In the genomic region with DNA sequence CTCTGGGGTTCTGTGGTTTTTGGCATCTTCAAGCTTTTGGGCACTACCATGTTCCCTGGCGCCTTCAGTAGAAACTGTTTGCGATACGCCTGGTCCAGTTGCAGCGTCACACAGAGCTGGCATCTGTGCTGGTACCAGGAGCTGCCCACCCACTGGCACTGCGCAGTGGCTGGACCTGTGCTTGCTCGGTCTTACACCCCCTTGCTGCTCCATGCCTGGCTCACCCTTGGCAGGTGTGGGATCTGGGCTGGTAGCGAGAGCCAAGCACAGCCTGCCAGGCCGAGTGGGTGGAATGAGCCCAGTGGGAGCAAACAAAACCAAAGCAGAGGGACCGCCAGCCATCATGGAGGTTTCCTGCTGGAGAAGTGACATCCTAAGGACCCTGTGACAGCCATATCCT, we compare ENCODE assay signal across 26 cellular contexts.
"Had no signal": no experiment of that assay in that cellular context is flagged by ENCODE, and none has a peak within 500 bp of the region (broad histone marks: within the 10 kb centered on the region; RNA-seq: fewer than 3 reads in every experiment).

No MANE protein-coding gene starts in this region.

- H3K36me3 ChIP-seq: ascending aorta, breast epithelium, cardiac muscle cell, colonic mucosa had no signal

- H3K4me3 Mint-ChIP-seq: activated CD4-positive, alpha-beta memory T cell treated with anti-CD3 and anti-CD28 coated beads for 36 hours; activated naive CD4-positive, alpha-beta T cell treated with anti-CD3 and anti-CD28 coated beads, Interleukin-2, amount 10 ng/mL, durations not matched to agents 7 days and 5 days; activated naive CD8-positive, alpha-beta T cell treated with anti-CD3 and anti-CD28 coated beads, Interleukin-2, amount 10 ng/mL, durations not matched to agents 7 days and 5 days; activated T-cell treated with anti-CD3 and anti-CD28 coated beads, Interleukin-2, amount 50 U/mL, for 24 hours; activated T-cell treated with anti-CD3 and anti-CD28 coated beads, Interleukin-2, amount 50 U/mL, for 72 hours; brain; endodermal cell; WTC11 had no signal

- DNase-seq: activated CD4-positive, alpha-beta memory T cell treated with anti-CD3 and anti-CD28 coated beads for 36 hours; activated CD4-positive, alpha-beta T cell treated with anti-CD3 and anti-CD28 coated beads for 1 hour; activated CD4-positive, alpha-beta T cell treated with anti-CD3 and anti-CD28 coated beads for 4 hours; activated CD8-positive, alpha-beta memory T cell treated with anti-CD3 and anti-CD28 coated beads, Interleukin-2, amount 50 U/mL, for 48 hours; activated gamma-delta T cell; activated naive CD4-positive, alpha-beta T cell; activated naive CD4-positive, alpha-beta T cell treated with anti-CD3 and anti-CD28 coated beads, Interleukin-2, amount 10 ng/mL, durations not matched to agents 7 days and 5 days; activated naive CD8-positive, alpha-beta T cell treated with anti-CD3 and anti-CD28 coated beads, Interleukin-2, amount 10 ng/mL, durations not matched to agents 7 days and 5 days; activated T-cell treated with anti-CD3 and anti-CD28 coated beads for 4 hours; activated T-cell treated with anti-CD3 and anti-CD28 coated beads, Interleukin-2, amount 50 U/mL, for 24 hours; activated T-cell treated with anti-CD3 and anti-CD28 coated beads, Interleukin-2, amount 50 U/mL, for 72 hours; central memory CD4-positive, alpha-beta T cell; cerebellar nuclear complex; colonic mucosa; effector memory CD4-positive, alpha-beta T cell; endodermal cell; foreskin fibroblast; T-helper 2 cell had no signal

- H3K36me3 Mint-ChIP-seq: activated CD4-positive, alpha-beta memory T cell treated with anti-CD3 and anti-CD28 coated beads for 36 hours; activated naive CD4-positive, alpha-beta T cell treated with anti-CD3 and anti-CD28 coated beads, Interleukin-2, amount 10 ng/mL, durations not matched to agents 7 days and 5 days; activated naive CD8-positive, alpha-beta T cell treated with anti-CD3 and anti-CD28 coated beads, Interleukin-2, amount 10 ng/mL, durations not matched to agents 7 days and 5 days; brain had no signal

- H3K27me3 Mint-ChIP-seq: activated CD4-positive, alpha-beta memory T cell treated with anti-CD3 and anti-CD28 coated beads for 36 hours; activated naive CD4-positive, alpha-beta T cell treated with anti-CD3 and anti-CD28 coated beads, Interleukin-2, amount 10 ng/mL, durations not matched to agents 7 days and 5 days; activated naive CD8-positive, alpha-beta T cell treated with anti-CD3 and anti-CD28 coated beads, Interleukin-2, amount 10 ng/mL, durations not matched to agents 7 days and 5 days; activated T-cell treated with anti-CD3 and anti-CD28 coated beads, Interleukin-2, amount 50 U/mL, for 24 hours had no signal

- H3K4me1 ChIP-seq: ascending aorta, breast epithelium, colonic mucosa had no signal

- ATAC-seq: activated naive CD4-positive, alpha-beta T cell treated with anti-CD3 and anti-CD28 coated beads, Interleukin-2, amount 50 U/mL, for 72 hours; activated T-cell treated with anti-CD3 and anti-CD28 coated beads, Interleukin-2, amount 50 U/mL, for 72 hours; esophagus mucosa; WTC11 had no signal

- H3K4me1 Mint-ChIP-seq: activated naive CD4-positive, alpha-beta T cell treated with anti-CD3 and anti-CD28 coated beads, Interleukin-2, amount 10 ng/mL, durations not matched to agents 7 days and 5 days; activated naive CD8-positive, alpha-beta T cell treated with anti-CD3 and anti-CD28 coated beads, Interleukin-2, amount 10 ng/mL, durations not matched to agents 7 days and 5 days; brain; endodermal cell had no signal

- H3K4me3 ChIP-seq: ascending aorta, cardiac muscle cell, colonic mucosa had no signal

- H3K27ac Mint-ChIP-seq: activated CD4-positive, alpha-beta memory T cell treated with anti-CD3 and anti-CD28 coated beads for 36 hours; activated naive CD4-positive, alpha-beta T cell treated with anti-CD3 and anti-CD28 coated beads, Interleukin-2, amount 10 ng/mL, durations not matched to agents 7 days and 5 days; activated naive CD4-positive, alpha-beta T cell treated with anti-CD3 and anti-CD28 coated beads, Interleukin-2, amount 50 U/mL, for 72 hours; activated naive CD8-positive, alpha-beta T cell treated with anti-CD3 and anti-CD28 coated beads, Interleukin-2, amount 10 ng/mL, durations not matched to agents 7 days and 5 days; activated T-cell treated with anti-CD3 and anti-CD28 coated beads, Interleukin-2, amount 50 U/mL, for 24 hours; activated T-cell treated with anti-CD3 and anti-CD28 coated beads, Interleukin-2, amount 50 U/mL, for 72 hours; brain; endodermal cell; WTC11 had no signal

- H3K9me3 ChIP-seq: ascending aorta, colonic mucosa had no signal

- H3K27me3 ChIP-seq: ascending aorta, breast epithelium, cardiac muscle cell, colonic mucosa had no signal

- H3K27ac ChIP-seq: ascending aorta, breast epithelium, cardiac muscle cell, colonic mucosa, VCaP had no signal
